In genomic region chr11:116240661-116241060, GRCh38 we compare ENCODE assay signal across 14 cellular contexts.
"Had no signal": no experiment of that assay in that cellular context is flagged by ENCODE, and none has a peak within 500 bp of the region (broad histone marks: within the 10 kb centered on the region; RNA-seq: fewer than 3 reads in every experiment).

No MANE protein-coding gene starts in this region.

- DNase-seq: activated CD4-positive, alpha-beta T cell treated with anti-CD3 and anti-CD28 coated beads for 48 hours; activated naive CD4-positive, alpha-beta T cell treated with anti-CD3 and anti-CD28 coated beads for 36 hours; effector CD4-positive, alpha-beta T cell; hypothalamus; mammary epithelial cell; occipital lobe; stimulated activated CD4-positive, alpha-beta T cell treated with anti-CD3 and anti-CD28 coated beads, Interleukin-2, amount 100 ng/mL, for 48 hours; stimulated activated naive CD8-positive, alpha-beta T cell treated with anti-CD3 and anti-CD28 coated beads, Interleukin-15, Interleukin-2, amounts not matched to agents 100 U/mL and 50 U/mL, for 24 hours; testis; upper lobe of right lung had no signal

- ATAC-seq: natural killer cell treated with Interleukin-12 subunit alpha and Interleukin-12 subunit beta and Interleukin-15 and Interleukin-18, amount 100 ng/mL, for 72 hours; stimulated activated naive CD8-positive, alpha-beta T cell treated with anti-CD3 and anti-CD28 coated beads, Interleukin-15, Interleukin-2, amounts not matched to agents 100 U/mL and 50 U/mL, for 24 hours; upper lobe of right lung; WTC11 had no signal

- H3K27ac ChIP-seq: cardiac muscle cell, coronary artery, testis, upper lobe of right lung had no signal

- H3K4me3 ChIP-seq: cardiac muscle cell, coronary artery, testis, upper lobe of right lung had no signal

- H3K36me3 ChIP-seq: cardiac muscle cell, upper lobe of right lung had no signal

- H3K9me3 ChIP-seq: testis, upper lobe of right lung had no signal

- H3K27me3 ChIP-seq: cardiac muscle cell, testis, upper lobe of right lung had no signal
